In genomic region chr10:17981766-17982380, GRCh38 we compare ENCODE assay signal across 14 cellular contexts. TPM values are rescaled to one million over a fixed set of nuclear protein-coding genes. Genes with fewer than 3 reads are reported as not detected.
DNase-seq lines count a peak whose midpoint lies in the region; ATAC-seq and TF ChIP-seq lines count a peak whose summit lies in the region.
"Had no signal": no experiment of that assay in that cellular context is flagged by ENCODE, and none has a peak within 500 bp of the region (broad histone marks: within the 10 kb centered on the region; RNA-seq: fewer than 3 reads in every experiment).

No MANE protein-coding gene starts in this region.

- H3K4me3 Mint-ChIP-seq in HFFc6: no peak overlapping the region
- H3K4me3 Mint-ChIP-seq in T-helper 2 cell treated with Interferon-gamma antibody and Interleukin-4, amounts not matched to agents 5 μg/mL and 100 μg/mL, for 36 hours: no peak overlapping the region
- H3K4me3 Mint-ChIP-seq: immature natural killer cell had no signal

- peaks cover 41% of the 10 kb centered on the region for H3K4me1 Mint-ChIP-seq in HFFc6 (ENCODE audit: low read depth)
- no peaks in the 10 kb centered on the region for H3K4me1 Mint-ChIP-seq in T-helper 2 cell treated with Interferon-gamma antibody and Interleukin-4, amounts not matched to agents 5 μg/mL and 100 μg/mL, for 36 hours (ENCODE audit: low read depth)
- H3K4me1 Mint-ChIP-seq: immature natural killer cell had no signal

- H3K9me3 ChIP-seq in A673 (ENCODE audit: low read depth, low read length, poor library complexity, severe bottlenecking): no peaks in the 10 kb centered on the region

- no TSS peak for BruUV-seq in A673 (replicated peaks; lab: Mats Ljungman, UMichigan)

- no peak overlapping the region for H3K4me3 ChIP-seq in A673 (ENCODE audit: low read depth, low read length, poor library complexity, severe bottlenecking)
- H3K4me3 ChIP-seq: BLaER1 had no signal

- H3K4me1 ChIP-seq in A673 (ENCODE audit: insufficient read depth, low read length, poor library complexity, severe bottlenecking): no peaks in the 10 kb centered on the region

- ATAC-seq in HG03159 (IDR thresholded peaks at IDR 0.05; ENCODE audit: unreplicated experiment) (no peak), GM19463 (IDR thresholded peaks at IDR 0.05; ENCODE audit: unreplicated experiment) (no peak)

- no peaks in the 10 kb centered on the region for H3K36me3 Mint-ChIP-seq in HFFc6 (ENCODE audit: low read depth)
- no peaks in the 10 kb centered on the region for H3K36me3 Mint-ChIP-seq in T-helper 2 cell treated with Interferon-gamma antibody and Interleukin-4, amounts not matched to agents 5 μg/mL and 100 μg/mL, for 36 hours (ENCODE audit: low read depth)
- H3K36me3 Mint-ChIP-seq: immature natural killer cell had no signal

- TF ChIP-seq CTCF in A673 (conservative IDR thresholded peaks at IDR 0.05; ENCODE audit: low read depth, low read length): no peak
- no peak for TF ChIP-seq CTCF in HFFc6 (IDR thresholded peaks at IDR 0.05)

- no peaks in the 10 kb centered on the region for H3K9me3 Mint-ChIP-seq in HFFc6
- peaks cover under 1% of the 10 kb centered on the region for H3K9me3 Mint-ChIP-seq in T-helper 2 cell treated with Interferon-gamma antibody and Interleukin-4, amounts not matched to agents 5 μg/mL and 100 μg/mL, for 36 hours

- H3K27ac Mint-ChIP-seq in HFFc6: peak overlapping the region; percentile 85
- no peak overlapping the region for H3K27ac Mint-ChIP-seq in T-helper 2 cell treated with Interferon-gamma antibody and Interleukin-4, amounts not matched to agents 5 μg/mL and 100 μg/mL, for 36 hours
- H3K27ac Mint-ChIP-seq: immature natural killer cell had no signal

- DNase-seq in A673 (ENCODE audit: low spot score): peak; percentile 13
- peak; percentile 80 for DNase-seq in HFFc6
- peak; percentile 80 for DNase-seq in amniotic stem cell (lab: John Stamatoyannopoulos, UW)
- DNase-seq in glomerular visceral epithelial cell (ENCODE audit: extremely low spot score): peak; percentile 83
- no peak for DNase-seq in T-helper 2 cell treated with Interferon-gamma antibody and Interleukin-4, amounts not matched to agents 5 μg/mL and 100 μg/mL, for 36 hours (ENCODE audit: low spot score)
- no peak for DNase-seq in NCI-H1930 (lab: John Stamatoyannopoulos, UW)
- DNase-seq: activated CD4-positive, alpha-beta T cell treated with anti-CD3 and anti-CD28 coated beads for 48 hours; activated gamma-delta T cell; immature natural killer cell; NCI-H446 treated with DMSO at 0.1 percent for 48 hours; stimulated activated naive CD4-positive, alpha-beta T cell treated with Interleukin-2 at 50 U/mL for 16 hours had no signal

- POLR2A ChIA-PET in A673 (lab: Charles Lee; ENCODE audit: low non-redundant PET): interaction anchor here (0.6 kb wide), 2 partner anchors 410 to 691 kb away, joined by 3 to 6 read pairs; no protein-coding TSS in a partner anchor

- intact Hi-C loops in A673 (cut with micrococcal nuclease; ENCODE audit: unreplicated experiment): no loop called here

- H3K27me3 ChIP-seq in A673 (replicated peaks; ENCODE audit: insufficient read depth, low read depth, low read length, poor library complexity): no peaks in the 10 kb centered on the region
- H3K27me3 ChIP-seq: BLaER1 had no signal

- no peak overlapping the region for H3K27ac ChIP-seq in A673 (ENCODE audit: low read depth, low read length, poor library complexity, severe bottlenecking)
- H3K27ac ChIP-seq: BLaER1 had no signal

- no peaks in the 10 kb centered on the region for H3K36me3 ChIP-seq in A673 (ENCODE audit: insufficient read depth, low read length, poor library complexity, severe bottlenecking)
- H3K36me3 ChIP-seq: BLaER1 had no signal

- H3K27me3 Mint-ChIP-seq in HFFc6 (ENCODE audit: insufficient read depth): no peaks in the 10 kb centered on the region
- H3K27me3 Mint-ChIP-seq in T-helper 2 cell treated with Interferon-gamma antibody and Interleukin-4, amounts not matched to agents 5 μg/mL and 100 μg/mL, for 36 hours (ENCODE audit: low read depth): no peaks in the 10 kb centered on the region

- CTCF ChIA-PET in A673 (lab: Charles Lee): no interaction called here

RNA-seq across cellular contexts. Expression of gene SLC39A12, which starts 30.2 kb away (rescaled TPM):
- not detected in 2 replicates for total RNA-seq in A673 (2021)
- not detected for total RNA-seq in HFFc6 (2021; fragmentation: NEBNext Ultra II Directional; extraction: Animal tissue kit (Norgen Biotek cat#: 25700))

Comparison
In these comparisons a context has a peak if more than half of its experiments do, and no peak if none do; other contexts are left out.
1. DNase-seq: peak in A673 (single experiment), HFFc6 (single experiment), amniotic stem cell (single experiment) and glomerular visceral epithelial cell (single experiment); none in T-helper 2 cell treated with Interferon-gamma antibody and Interleukin-4, amounts not matched to agents 5 μg/mL and 100 μg/mL, for 36 hours (single experiment) and NCI-H1930 (0 of 2).